8 cellular contexts compared by ENCODE assay signal in genomic region chr17:45101883-45102811, GRCh38. TPM values are rescaled to one million over a fixed set of nuclear protein-coding genes. Genes with fewer than 3 reads are reported as not detected.
DNase-seq lines count a peak whose midpoint lies in the region; ATAC-seq and TF ChIP-seq lines count a peak whose summit lies in the region.
"Had no signal": no experiment of that assay in that cellular context is flagged by ENCODE, and none has a peak within 500 bp of the region (broad histone marks: within the 10 kb centered on the region; RNA-seq: fewer than 3 reads in every experiment).

No MANE protein-coding gene starts in this region.

- no peaks in the 10 kb centered on the region for H3K9me3 ChIP-seq in SK-N-MC (ENCODE audit: low read depth, low read length)
- H3K9me3 ChIP-seq in esophagus (ENCODE audit: control insufficient read depth in 2 of 2, insufficient read depth in 1 of 2, low read depth in 1 of 2, low read length in 1 of 2), result no peaks in the 10 kb centered on the region
- H3K9me3 ChIP-seq in gastrocnemius medialis, result no peaks in the 10 kb centered on the region

- peak overlapping the region; percentile 11 for H3K9ac ChIP-seq in SK-N-MC (ENCODE audit: insufficient read length)

- TF ChIP-seq CTCF in gastrocnemius medialis (IDR thresholded peaks at IDR 0.05 in 4 of 5, conservative IDR thresholded peaks at IDR 0.05 in 1 of 5), result no peak

- H3K27me3 ChIP-seq in esophagus (ENCODE audit: control insufficient read depth in 1 of 2, insufficient read depth in 2 of 2, low read length in 2 of 2) (no peaks in the 10 kb centered on the region), gastrocnemius medialis (no peaks in the 10 kb centered on the region)

- WGBS in esophagus, 2 donors, result 51 to 72% methylated on average over 12 of the region's 12 CpGs

- intact Hi-C loops in gastrocnemius medialis (cut with DNase I; ENCODE audit: low total_unique reads), result no loop called here

- in situ Hi-C loops in gastrocnemius medialis (cut with MboI; ENCODE audit: low sequenced_read_pairs in 4 of 4), result loop anchor here in 2 of 4 donors (10.0 to 25.0 kb wide), 2 partner anchors 177 to 190 kb away; partner anchors contain the start of gene GFAP (in 1 of the 2)

- H3K4me3 ChIP-seq in SK-N-MC (no peak overlapping the region), esophagus (ENCODE audit: low read depth in 1 of 2, low read length in 2 of 2) (no peak overlapping the region), gastrocnemius medialis (no peak overlapping the region)

- H3K4me1 ChIP-seq in esophagus (ENCODE audit: control insufficient read depth in 2 of 2, insufficient read depth in 2 of 2, low read length in 1 of 2) (peaks cover 5 to 6% of the 10 kb centered on the region in 2 donors), gastrocnemius medialis (peaks cover 55 to 76% of the 10 kb centered on the region in 2 donors)

- no peak for TF ChIP-seq POLR2A in gastrocnemius medialis (IDR thresholded peaks at IDR 0.05)

- peaks cover 86% of the 10 kb centered on the region for H3K36me3 ChIP-seq in SK-N-MC (ENCODE audit: insufficient read depth, low read length)
- peaks cover 39 to 53% of the 10 kb centered on the region in 2 donors for H3K36me3 ChIP-seq in esophagus (ENCODE audit: control insufficient read depth in 2 of 2, insufficient read depth in 2 of 2, low read length in 1 of 2)
- peaks cover 0 to 84% of the 10 kb centered on the region in 2 donors for H3K36me3 ChIP-seq in gastrocnemius medialis

- no peak for ATAC-seq in gastrocnemius medialis

- DNase-seq in SK-N-MC (ENCODE audit: low read depth, low spot score) (no peak), gastrocnemius medialis (no peak), mesenteric fat pad (ENCODE audit: low spot score) (no peak), NCI-H2227 (lab: John Stamatoyannopoulos, UW; ENCODE audit: unreplicated experiment) (no peak)
- DNase-seq in stimulated activated CD4-positive, alpha-beta T cell treated with anti-CD3 and anti-CD28 coated beads, Interleukin-4, amount 100 ng/mL, for 1 hour, result no peak
- DNase-seq: activated CD4-positive, alpha-beta T cell treated with anti-CD3 and anti-CD28 coated beads for 48 hours; NCI-H2029 treated with DMSO at 0.1 percent for 48 hours had no signal

- H3K27ac ChIP-seq in SK-N-MC, result peak overlapping the region; percentile 74
- H3K27ac ChIP-seq in esophagus (ENCODE audit: low read depth in 2 of 2, low read length in 1 of 2), result peak overlapping the region; percentile 46 to 69
- peak overlapping the region; percentile 16 to 96 (median 74) for H3K27ac ChIP-seq in gastrocnemius medialis

RNA-seq across cellular contexts. Expression of gene PLCD3, which starts 30.2 kb away (rescaled TPM):
- polyA plus RNA-seq in esophagus, result 10 to 100 TPM; 34.2 to 47.3 TPM
- 100 to 1,000 TPM in 1 of 4 donors, 10 to 100 TPM in 3; 38.6 to 186 (median 75.1) TPM for total RNA-seq in gastrocnemius medialis
- 64.2 TPM for total RNA-seq in mesenteric fat pad

RNA-seq across cellular contexts. Expression of gene ACBD4, which starts 33.3 kb away (rescaled TPM):
- 1 to 10 TPM; 5.9 to 8.8 TPM for polyA plus RNA-seq in esophagus
- total RNA-seq in gastrocnemius medialis (1 to 10 TPM; 2.2 to 3.2 (median 2.5) TPM), mesenteric fat pad (10.9 TPM)

RNA-seq across cellular contexts. Expression of gene NMT1, which starts 41.0 kb away (rescaled TPM):
- 10 to 100 TPM; 30.1 to 32.9 TPM for polyA plus RNA-seq in esophagus
- total RNA-seq in gastrocnemius medialis (100 to 1,000 TPM in 1 of 4 donors, 10 to 100 TPM in 3; 60.7 to 127 (median 71.5) TPM), mesenteric fat pad (118 TPM)

RNA-seq across cellular contexts. Expression of gene HEXIM1, which starts 46.1 kb away (rescaled TPM):
- 10 to 100 TPM; 20.4 to 24.2 TPM for polyA plus RNA-seq in esophagus
- total RNA-seq in gastrocnemius medialis (10 to 100 TPM; 26.3 to 79.6 (median 36.9) TPM), mesenteric fat pad (42.1 TPM)

RNA-seq across cellular contexts. Expression of gene DCAKD, which starts 50.7 kb away (rescaled TPM):
- polyA plus RNA-seq in esophagus, result 10 to 100 TPM; 11.8 to 15.8 TPM
- total RNA-seq in gastrocnemius medialis (10 to 100 TPM in 3 of 4 donors, 1 to 10 TPM in 1; 9.8 to 14.4 (median 12.3) TPM), mesenteric fat pad (28.0 TPM)
